In the genomic region with DNA sequence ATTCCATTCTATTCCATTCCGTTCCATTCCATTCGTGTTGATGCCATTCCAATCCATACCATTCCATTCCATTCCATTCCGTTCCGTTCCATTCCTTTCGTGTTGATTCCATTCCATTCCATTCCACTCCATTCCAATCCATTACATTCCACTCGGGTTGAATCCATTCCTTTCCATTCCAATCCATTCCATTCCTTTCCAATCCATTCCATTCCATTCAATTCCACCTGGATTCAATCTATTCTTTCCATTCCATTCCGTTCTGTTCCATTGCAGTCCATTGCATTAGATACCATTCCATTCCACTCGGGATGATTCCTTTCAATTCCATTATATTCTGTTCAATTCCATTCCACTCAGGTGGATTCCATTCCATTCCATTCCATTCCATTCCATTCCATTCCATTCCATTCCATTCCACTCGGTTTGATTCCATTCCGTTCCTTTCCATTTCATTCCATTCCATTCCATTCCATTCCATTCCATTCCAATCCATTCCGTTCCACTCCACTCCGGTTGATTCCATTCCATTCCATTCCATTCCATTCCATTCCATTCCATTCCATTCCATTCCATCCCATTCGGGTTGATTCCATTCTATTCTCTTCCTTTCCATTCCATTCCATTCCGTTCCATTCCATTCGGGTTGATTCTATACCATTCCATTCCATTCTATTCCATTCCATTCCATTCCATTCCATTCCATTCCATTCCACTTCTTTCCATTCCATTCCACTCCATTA, we compare ENCODE assay signal across 8 cellular contexts.
A peak's percentile ranks its signal among the peaks of the same experiment; 100 is the strongest.
DNase-seq lines count a peak whose midpoint lies in the region; ATAC-seq, FAIRE-seq and TF ChIP-seq lines count a peak whose summit lies in the region.
"Not testable (repeated sequence)": the region's sequence is repeated elsewhere in the genome, so short reads cannot be mapped to it uniquely, and the experiment has no call there.

No MANE protein-coding gene starts in this region.

- H3K27ac ChIP-seq in foreskin keratinocyte, upper lobe of left lung: not testable (repeated sequence)

- WGBS in upper lobe of left lung, 2 donors = 50% methylated on average over 15 of the region's 15 CpGs

- H3K36me3 ChIP-seq in bronchial epithelial cell (ENCODE audit: control insufficient read depth, insufficient read depth, low read length); upper lobe of left lung: not testable (repeated sequence)

- not testable (repeated sequence) for H3K4me3 ChIP-seq in NB4 (ENCODE audit: low read depth, low read length); bronchial epithelial cell (ENCODE audit: low read depth, low read length); upper lobe of left lung

- DNase-seq in ELR (ENCODE audit: low read depth) (peak; percentile 13), NB4 (ENCODE audit: low read depth) (peak; percentile 22), bronchial epithelial cell (ENCODE audit: low read depth) (peak; percentile 40)
- not testable (repeated sequence) for DNase-seq in foreskin keratinocyte; left colon; omental fat pad (ENCODE audit: low spot score); upper lobe of left lung

- TF ChIP-seq EP300 in upper lobe of left lung (IDR thresholded peaks at IDR 0.05) = not testable (repeated sequence)

- intact Hi-C loops in left colon (cut with DNase I, micrococcal nuclease) = not testable (repeated sequence)

- ATAC-seq in HG02798 (IDR thresholded peaks at IDR 0.05; ENCODE audit: poor library complexity, unreplicated experiment) = peak; percentile 14
- peak; percentile 5 for ATAC-seq in foreskin keratinocyte
- ATAC-seq in left colon = peak; percentile 20
- ATAC-seq in omental fat pad (ENCODE audit: low FRiP score) = peak; percentile 20
- peak; percentile 31 to 63 for ATAC-seq in upper lobe of left lung (ENCODE audit: low FRiP score in 2 of 2)

- TF ChIP-seq CTCF in NB4 (IDR thresholded peaks at IDR 0.05; ENCODE audit: low read depth, low read length); bronchial epithelial cell (IDR thresholded peaks at IDR 0.05; ENCODE audit: insufficient read depth, low read length, severe bottlenecking); foreskin keratinocyte (conservative IDR thresholded peaks at IDR 0.05); omental fat pad (IDR thresholded peaks at IDR 0.05); upper lobe of left lung (IDR thresholded peaks at IDR 0.05): not testable (repeated sequence)

- FAIRE-seq in bronchial epithelial cell (lab: Jason Lieb, UNC) = not testable (repeated sequence)

- not testable (repeated sequence) for H3K27me3 ChIP-seq in bronchial epithelial cell (ENCODE audit: control insufficient read depth, insufficient read depth, low read length); foreskin keratinocyte; upper lobe of left lung

- TF ChIP-seq POLR2A in NB4 (IDR thresholded peaks at IDR 0.05; ENCODE audit: extremely low read depth, insufficient read length); upper lobe of left lung (IDR thresholded peaks at IDR 0.05): not testable (repeated sequence)

- H3K9me3 ChIP-seq in upper lobe of left lung = peaks cover 0 to 40% (median 14%) of the 10 kb centered on the region in 4 donors

- H3K4me1 ChIP-seq in foreskin keratinocyte, upper lobe of left lung: not testable (repeated sequence)
